In the genomic region with DNA sequence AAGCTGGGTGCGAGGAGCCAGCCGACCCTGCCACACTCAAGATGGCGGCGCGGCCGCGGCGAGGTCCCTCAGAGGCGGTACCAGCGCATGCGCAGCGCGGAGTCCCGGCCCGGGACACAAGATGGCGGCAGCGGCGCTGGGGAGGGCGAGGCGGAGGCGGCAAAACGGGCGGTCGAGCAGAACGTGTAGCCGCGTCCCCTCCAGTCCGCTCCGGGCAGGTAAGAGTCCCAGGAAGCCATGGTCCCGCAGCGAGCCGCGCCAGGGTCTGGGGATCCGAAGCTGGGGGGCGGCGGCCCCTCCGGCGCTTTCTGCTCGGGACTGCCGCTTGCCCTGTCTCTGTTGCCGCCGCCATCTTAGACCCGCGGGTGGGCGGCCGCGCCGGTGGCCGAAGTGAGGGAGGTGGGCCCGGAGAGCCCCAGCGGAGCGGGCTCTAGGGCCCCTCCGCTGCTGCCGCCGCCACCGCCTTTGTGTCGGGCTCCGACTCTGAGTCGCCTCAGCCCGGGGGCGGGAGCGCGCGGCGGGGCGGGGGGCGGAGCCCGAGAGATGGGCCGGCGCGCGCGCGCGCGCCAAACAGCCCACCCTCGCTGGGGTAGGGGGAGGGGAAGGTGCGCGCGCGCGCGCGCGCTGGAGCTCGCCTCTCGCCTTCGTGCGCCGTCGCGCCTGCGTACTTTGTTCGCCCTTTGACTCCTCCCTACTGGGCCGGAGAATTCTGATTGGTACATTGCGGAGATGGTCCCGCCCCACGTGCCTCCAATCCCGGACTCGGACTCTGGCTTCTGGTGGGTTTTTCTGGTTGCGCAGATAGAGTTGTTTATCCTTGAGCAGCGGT, we compare ENCODE assay signal across 8 cellular contexts. TPM values are rescaled to one million over a fixed set of nuclear protein-coding genes. Genes with fewer than 3 reads are reported as not detected.
DNase-seq lines count a peak whose midpoint lies in the region; ATAC-seq and TF ChIP-seq lines count a peak whose summit lies in the region.

TSS of gene PCIF1 (plus strand) at position 97 of the 829 bp plus-strand sequence. CDS start 4,317 bp downstream, outside the sequence.

- POLR2A ChIA-PET in activated B cell treated with CpG ODN at 0.5 μM for 24 hours (lab: Charles Lee), result interaction anchor here (0.6 to 6.4 kb wide), 36 partner anchors 8 to 967 kb away, joined by 3 to 110 read pairs (median 4); partner anchors contain the start of genes ACOT8, CTSA, DNTTIP1 and ELMO2

- intact Hi-C loops in activated B cell treated with CpG ODN at 0.5 μM for 24 hours (cut with micrococcal nuclease), result loop anchor here (1.0 kb wide), 8 partner anchors 24 to 142 kb away; partner anchors contain the start of genes ACOT8, CTSA, NEURL2 and UBE2C

- H3K9me3 Mint-ChIP-seq in activated B cell treated with CpG ODN at 0.5 μM for 24 hours (no peaks in the 10 kb centered on the region), immature natural killer cell (no peaks in the 10 kb centered on the region)

- H3K4me3 ChIP-seq in AG09309 (ENCODE audit: control insufficient read depth, low read depth, low read length) (peak within 1 kb of the TSS; percentile 95), cardiac fibroblast (replicated peaks in 1 of 2; ENCODE audit: low read depth in 2 of 2, low read length in 2 of 2) (peak within 1 kb of the TSS; percentile 98 to 99)

- H3K4me3 Mint-ChIP-seq in activated B cell treated with CpG ODN at 0.5 μM for 24 hours, result peak within 1 kb of the TSS; percentile 97
- H3K4me3 Mint-ChIP-seq in immature natural killer cell, result peak within 1 kb of the TSS; percentile 93 to 97 (median 96)

- H3K36me3 Mint-ChIP-seq in activated B cell treated with CpG ODN at 0.5 μM for 24 hours (ENCODE audit: low read depth), result peaks cover 42% of the 10 kb centered on the region
- H3K36me3 Mint-ChIP-seq in immature natural killer cell, result peaks cover 9 to 19% (median 11%) of the 10 kb centered on the region in 3 donors

- TF ChIP-seq CTCF in AG09309 (IDR thresholded peaks at IDR 0.05; ENCODE audit: control insufficient read depth, insufficient read depth, low read depth, low read length, missing control alignments) (no peak), activated B cell treated with CpG ODN at 0.5 μM for 24 hours (IDR thresholded peaks at IDR 0.05) (no peak), cardiac fibroblast (IDR thresholded peaks at IDR 0.05; ENCODE audit: low read depth, low read length) (no peak)

- ATAC-seq in GM19025 (IDR thresholded peaks at IDR 0.05; ENCODE audit: low read depth, unreplicated experiment) (peak; percentile 70), HG03280 (IDR thresholded peaks at IDR 0.05; ENCODE audit: unreplicated experiment) (peak; percentile 81), activated B cell treated with CpG ODN at 0.5 μM for 24 hours (ENCODE audit: low read depth) (peak; percentile 80)

- H3K4me1 Mint-ChIP-seq in activated B cell treated with CpG ODN at 0.5 μM for 24 hours (peaks cover 29% of the 10 kb centered on the region), immature natural killer cell (peaks cover 34% of the 10 kb centered on the region in 2 donors)

- CTCF ChIA-PET in activated B cell treated with CpG ODN at 0.5 μM for 24 hours (lab: Charles Lee), result interaction anchor here (0.6 to 3.0 kb wide), 3 partner anchors 36 to 65 kb away, joined by 3 to 15 read pairs (median 7); partner anchors contain the start of genes CTSA and NEURL2

- H3K27me3 Mint-ChIP-seq in activated B cell treated with CpG ODN at 0.5 μM for 24 hours, result no peaks in the 10 kb centered on the region
- peaks cover 17 to 19% (median 19%) of the 10 kb centered on the region in 3 donors for H3K27me3 Mint-ChIP-seq in immature natural killer cell (ENCODE audit: low read depth in 3 of 3)

- peak within 1 kb of the TSS; percentile 98 for H3K27ac Mint-ChIP-seq in activated B cell treated with CpG ODN at 0.5 μM for 24 hours
- peak within 1 kb of the TSS; percentile 94 to 98 (median 97) for H3K27ac Mint-ChIP-seq in immature natural killer cell

- DNase-seq in AG09309 (ENCODE audit: low read depth), result peak; percentile 87
- peak; percentile 99 for DNase-seq in NCI-H345 (lab: John Stamatoyannopoulos, UW)
- peak; percentile 97 for DNase-seq in activated B cell treated with CpG ODN at 0.5 μM for 24 hours
- DNase-seq in cardiac fibroblast (ENCODE audit: low read depth in 2 of 2), result peak; percentile 98 to 99
- DNase-seq in immature natural killer cell, result peak; percentile 99
- DNase-seq in smooth muscle cell of the brain vasculature (ENCODE audit: low read depth, low spot score), result peak; percentile 95

RNA-seq across cellular contexts. Expression of gene PCIF1, which starts in this region (rescaled TPM):
- 48.3 and 55.7 TPM in 2 replicates for total RNA-seq in activated B cell treated with CpG ODN at 0.5 μM for 24 hours
- polyA plus RNA-seq in immature natural killer cell, result 10 to 100 TPM; 78.4 to 93.4 (median 83.0) TPM

Comparison
In these comparisons a context has a peak if more than half of its experiments do, and no peak if none do; other contexts are left out.
1. Peak in every context shown above with its lines: DNase-seq, ATAC-seq and H3K4me3 ChIP-seq.